26 cellular contexts compared by ENCODE assay signal in the genomic region with DNA sequence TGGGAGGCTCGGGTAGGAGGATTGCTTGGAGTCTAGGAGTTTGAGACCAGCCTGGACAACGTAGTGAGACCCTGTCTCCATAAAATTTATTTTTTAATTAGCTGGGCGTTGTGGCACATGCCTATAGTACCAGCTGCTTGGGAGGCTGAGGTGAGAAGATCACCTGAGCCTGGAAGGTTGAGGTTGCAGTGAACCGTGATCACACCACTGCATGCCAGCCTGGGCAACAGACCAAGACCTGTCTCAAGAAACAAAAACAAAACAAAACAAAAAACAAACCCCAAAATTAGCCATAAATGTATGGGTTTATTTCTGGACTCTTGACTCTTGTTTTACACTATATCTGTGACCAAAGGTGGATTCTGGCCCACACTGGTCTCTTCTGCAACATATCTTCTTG.
"Had no signal": no experiment of that assay in that cellular context is flagged by ENCODE, and none has a peak within 500 bp of the region (broad histone marks: within the 10 kb centered on the region; RNA-seq: fewer than 3 reads in every experiment).

No MANE protein-coding gene starts in this region.

- H3K9me3 Mint-ChIP-seq: activated naive CD8-positive, alpha-beta T cell treated with anti-CD3 and anti-CD28 coated beads for 36 hours; activated T-cell treated with anti-CD3 and anti-CD28 coated beads, Interleukin-2, amount 50 U/mL, for 4 hours; IgD-negative memory B cell; T-helper 1 cell treated with Interleukin-12 subunit alpha and Interleukin-12 subunit beta and Interleukin-4 antibody, amounts not matched to agents 30 μg/mL and 1 μg/mL, for 36 hours; WTC11 had no signal

- H3K9me3 ChIP-seq: MG63, Peyer's patch had no signal

- H3K4me3 ChIP-seq: cardiac muscle cell, MG63, Peyer's patch had no signal

- H3K36me3 ChIP-seq: brain microvascular endothelial cell, cardiac muscle cell, MG63, Peyer's patch had no signal

- DNase-seq: activated CD4-positive, alpha-beta T cell treated with anti-CD3 and anti-CD28 coated beads for 48 hours; activated CD4-positive, alpha-beta T cell treated with anti-CD3 and anti-CD28 coated beads, Interleukin-2, amount 50 U/mL, for 48 hours; activated CD4-positive, CD25-positive, alpha-beta regulatory T cell treated with anti-CD3 and anti-CD28 coated beads, Interleukin-2, amount 50 U/mL, for 72 hours; activated effector memory CD4-positive, alpha-beta T cell treated with anti-CD3 and anti-CD28 coated beads, Interleukin-2, amount 50 U/mL, for 16 hours; activated naive CD4-positive, alpha-beta T cell treated with Interleukin-2 at 50 U/mL for 16 hours; activated naive CD8-positive, alpha-beta T cell treated with anti-CD3 and anti-CD28 coated beads for 36 hours; activated T-cell treated with anti-CD3 and anti-CD28 coated beads, Interleukin-2, amount 50 U/mL, for 4 hours; brain microvascular endothelial cell; MG63; MV-4-11; NCI-H1092 treated with DMSO at 0.1 percent for 48 hours; NCI-H1417 treated with DMSO at 0.1 percent for 48 hours; NCI-H1694; NCI-H2029; NCI-H2107; NCI-H2171 treated with DMSO at 0.1 percent for 48 hours; NCI-H226; NCI-H526; NCI-H774; SHP77 treated with DMSO at 0.1 percent for 48 hours had no signal

- H3K27ac Mint-ChIP-seq: activated naive CD8-positive, alpha-beta T cell treated with anti-CD3 and anti-CD28 coated beads for 36 hours; T-helper 1 cell treated with Interleukin-12 subunit alpha and Interleukin-12 subunit beta and Interleukin-4 antibody, amounts not matched to agents 30 μg/mL and 1 μg/mL, for 36 hours; WTC11 had no signal

- H3K9ac ChIP-seq: KMS-11 had no signal

- H3K27me3 ChIP-seq: brain microvascular endothelial cell, Peyer's patch had no signal

- H3K36me3 Mint-ChIP-seq: activated naive CD8-positive, alpha-beta T cell treated with anti-CD3 and anti-CD28 coated beads for 36 hours; IgD-negative memory B cell; WTC11 had no signal

- H3K27ac ChIP-seq: brain microvascular endothelial cell, cardiac muscle cell, KMS-11, Peyer's patch had no signal

- H3K4me2 ChIP-seq: KMS-11 had no signal

- H3K4me3 Mint-ChIP-seq: activated naive CD8-positive, alpha-beta T cell treated with anti-CD3 and anti-CD28 coated beads for 36 hours; activated T-cell treated with anti-CD3 and anti-CD28 coated beads, Interleukin-2, amount 50 U/mL, for 4 hours; IgD-negative memory B cell; T-helper 1 cell treated with Interleukin-12 subunit alpha and Interleukin-12 subunit beta and Interleukin-4 antibody, amounts not matched to agents 30 μg/mL and 1 μg/mL, for 36 hours; WTC11 had no signal
